ENCODE assay signal across 3 cellular contexts in the genomic region with DNA sequence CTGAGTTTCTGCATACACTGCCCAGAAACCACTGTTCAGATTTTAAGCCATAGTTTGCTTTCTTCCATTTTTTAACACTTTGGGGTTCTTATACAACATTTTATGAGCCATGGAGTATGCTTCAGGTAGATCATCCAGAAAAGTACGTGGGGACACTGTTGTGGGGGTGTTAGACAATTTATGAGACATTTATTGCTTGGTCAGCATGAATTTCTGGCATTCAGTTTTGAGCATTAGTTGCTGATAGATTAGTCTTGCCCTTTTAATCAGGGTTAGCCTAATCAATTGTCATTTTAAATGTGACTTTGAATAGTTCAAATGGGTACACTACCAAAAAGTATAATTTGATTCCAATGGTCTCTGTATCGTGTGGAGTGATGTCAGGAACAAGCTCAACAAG.
TF ChIP-seq lines count a peak whose summit lies in the region.

No MANE protein-coding gene starts in this region.

TF ChIP-seq in A549, 52 proteins besides CTCF, POLR2A, EP300 and RAD21:
- TF ChIP-seq ZSCAN20 (CRISPR knock-in tag; IDR thresholded peaks at IDR 0.05) (no peak), MAFK (IDR thresholded peaks at IDR 0.05; ENCODE audit: partially characterized antibody) (peak; percentile 85)

TF ChIP-seq in IMR-90, 13 proteins besides CTCF, POLR2A, EP300 and RAD21:
- TF ChIP-seq MAFK (IDR thresholded peaks at IDR 0.05; ENCODE audit: low read depth, low read length) (peak; percentile 88), MXI1 (IDR thresholded peaks at IDR 0.05; ENCODE audit: borderline replicate concordance, low read depth, low read length) (no peak)

TF ChIP-seq in H1, 55 proteins besides CTCF, POLR2A, EP300 and RAD21:
- TF ChIP-seq SAP30 (IDR thresholded peaks at IDR 0.05; ENCODE audit: insufficient read depth, insufficient replicate concordance, low read length) (no peak), MAFK (IDR thresholded peaks at IDR 0.05; ENCODE audit: low read depth, low read length) (peak; percentile 42; the same call in 1 of the 2 replicates)
